Comparison of ENCODE assay signal across 22 cellular contexts in genomic region chr11:77167791-77168190, GRCh38. TPM values are rescaled to one million over a fixed set of nuclear protein-coding genes. Genes with fewer than 3 reads are reported as not detected.
"Had no signal": no experiment of that assay in that cellular context is flagged by ENCODE, and none has a peak within 500 bp of the region (broad histone marks: within the 10 kb centered on the region; RNA-seq: fewer than 3 reads in every experiment).

No MANE protein-coding gene starts in this region.

- H3K36me3 ChIP-seq: ascending aorta, brain microvascular endothelial cell, esophagus squamous epithelium, gastrocnemius medialis, lower lobe of right lung, spleen, tibial artery had no signal

- DNase-seq: activated CD4-positive, alpha-beta T cell treated with anti-CD3 and anti-CD28 coated beads, Interleukin-2, amount 50 U/mL, for 1 hour; activated CD4-positive, CD25-positive, alpha-beta regulatory T cell treated with anti-CD3 and anti-CD28 coated beads, Interleukin-2, amount 50 U/mL, for 72 hours; activated CD8-positive, alpha-beta T cell treated with anti-CD3 and anti-CD28 coated beads, Interleukin-2, amount 10 ng/mL, durations not matched to agents 7 days and 5 days; activated naive CD4-positive, alpha-beta T cell; activated T-cell treated with anti-CD3 and anti-CD28 coated beads, Interleukin-2, amount 50 U/mL, for 1 hour; adrenal gland; brain microvascular endothelial cell; central memory CD4-positive, alpha-beta T cell; effector memory CD4-positive, alpha-beta T cell; esophagus squamous epithelium; gastrocnemius medialis; head of caudate nucleus; left colon; lower lobe of right lung; spleen; stimulated activated CD4-positive, alpha-beta T cell treated with anti-CD3 and anti-CD28 coated beads, Interleukin-4, amount 100 ng/mL, for 1 hour; stimulated activated naive CD4-positive, alpha-beta T cell treated with Interleukin-2 at 50 U/mL for 16 hours; substantia nigra; tibial artery; WERI-Rb-1 had no signal

- H3K9me3 ChIP-seq: adrenal gland, ascending aorta, esophagus squamous epithelium, gastrocnemius medialis, lower lobe of right lung, mucosa of descending colon, spleen, tibial artery had no signal

- ATAC-seq: activated CD8-positive, alpha-beta T cell treated with anti-CD3 and anti-CD28 coated beads, Interleukin-2, amount 10 ng/mL, durations not matched to agents 7 days and 5 days; gastrocnemius medialis; left colon; lower lobe of right lung; mucosa of descending colon had no signal

- H3K4me1 ChIP-seq: adrenal gland, ascending aorta, gastrocnemius medialis, lower lobe of right lung, tibial artery had no signal

- H3K27me3 ChIP-seq: adrenal gland, ascending aorta, brain microvascular endothelial cell, esophagus squamous epithelium, gastrocnemius medialis, spleen, tibial artery had no signal

- H3K4me3 ChIP-seq: adrenal gland, ascending aorta, esophagus squamous epithelium, gastrocnemius medialis, lower lobe of right lung, mucosa of descending colon, spleen, tibial artery had no signal

- H3K27ac ChIP-seq: adrenal gland, ascending aorta, brain microvascular endothelial cell, esophagus squamous epithelium, gastrocnemius medialis, lower lobe of right lung, tibial artery, WERI-Rb-1 had no signal

RNA-seq across cellular contexts. Expression of gene MYO7A, which starts 39.7 kb away (rescaled TPM):
- total RNA-seq: activated CD8-positive, alpha-beta T cell treated with anti-CD3 and anti-CD28 coated beads, Interleukin-2, amount 10 ng/mL, durations not matched to agents 7 days and 5 days had no signal
